Comparison of ENCODE assay signal across 1 cellular context in the genomic region with DNA sequence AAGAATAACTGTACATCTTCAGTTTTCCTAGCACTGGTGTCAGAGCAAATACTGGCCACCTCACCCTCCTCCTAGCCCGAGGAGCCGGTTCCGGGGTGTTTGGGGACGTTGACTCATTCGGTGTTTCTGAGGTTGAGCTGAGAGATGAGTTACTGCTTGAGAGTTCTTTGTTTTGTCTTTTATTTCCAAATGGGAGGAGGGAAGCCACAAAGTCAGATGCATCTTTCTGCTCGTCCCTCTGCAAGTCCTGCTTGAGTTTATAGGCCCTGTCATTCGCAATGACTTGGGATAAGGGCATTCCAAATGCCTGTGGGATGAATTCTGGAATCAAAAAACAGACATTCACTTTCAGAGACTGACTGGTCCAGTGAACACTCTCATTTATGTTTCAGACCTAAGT.
TF ChIP-seq lines count a peak whose summit lies in the region.

No MANE protein-coding gene starts in this region.

TF ChIP-seq in GM23338, 12 proteins besides CTCF, POLR2A, EP300 and RAD21 (continued from another document):
- TF ChIP-seq, protein P1, sequence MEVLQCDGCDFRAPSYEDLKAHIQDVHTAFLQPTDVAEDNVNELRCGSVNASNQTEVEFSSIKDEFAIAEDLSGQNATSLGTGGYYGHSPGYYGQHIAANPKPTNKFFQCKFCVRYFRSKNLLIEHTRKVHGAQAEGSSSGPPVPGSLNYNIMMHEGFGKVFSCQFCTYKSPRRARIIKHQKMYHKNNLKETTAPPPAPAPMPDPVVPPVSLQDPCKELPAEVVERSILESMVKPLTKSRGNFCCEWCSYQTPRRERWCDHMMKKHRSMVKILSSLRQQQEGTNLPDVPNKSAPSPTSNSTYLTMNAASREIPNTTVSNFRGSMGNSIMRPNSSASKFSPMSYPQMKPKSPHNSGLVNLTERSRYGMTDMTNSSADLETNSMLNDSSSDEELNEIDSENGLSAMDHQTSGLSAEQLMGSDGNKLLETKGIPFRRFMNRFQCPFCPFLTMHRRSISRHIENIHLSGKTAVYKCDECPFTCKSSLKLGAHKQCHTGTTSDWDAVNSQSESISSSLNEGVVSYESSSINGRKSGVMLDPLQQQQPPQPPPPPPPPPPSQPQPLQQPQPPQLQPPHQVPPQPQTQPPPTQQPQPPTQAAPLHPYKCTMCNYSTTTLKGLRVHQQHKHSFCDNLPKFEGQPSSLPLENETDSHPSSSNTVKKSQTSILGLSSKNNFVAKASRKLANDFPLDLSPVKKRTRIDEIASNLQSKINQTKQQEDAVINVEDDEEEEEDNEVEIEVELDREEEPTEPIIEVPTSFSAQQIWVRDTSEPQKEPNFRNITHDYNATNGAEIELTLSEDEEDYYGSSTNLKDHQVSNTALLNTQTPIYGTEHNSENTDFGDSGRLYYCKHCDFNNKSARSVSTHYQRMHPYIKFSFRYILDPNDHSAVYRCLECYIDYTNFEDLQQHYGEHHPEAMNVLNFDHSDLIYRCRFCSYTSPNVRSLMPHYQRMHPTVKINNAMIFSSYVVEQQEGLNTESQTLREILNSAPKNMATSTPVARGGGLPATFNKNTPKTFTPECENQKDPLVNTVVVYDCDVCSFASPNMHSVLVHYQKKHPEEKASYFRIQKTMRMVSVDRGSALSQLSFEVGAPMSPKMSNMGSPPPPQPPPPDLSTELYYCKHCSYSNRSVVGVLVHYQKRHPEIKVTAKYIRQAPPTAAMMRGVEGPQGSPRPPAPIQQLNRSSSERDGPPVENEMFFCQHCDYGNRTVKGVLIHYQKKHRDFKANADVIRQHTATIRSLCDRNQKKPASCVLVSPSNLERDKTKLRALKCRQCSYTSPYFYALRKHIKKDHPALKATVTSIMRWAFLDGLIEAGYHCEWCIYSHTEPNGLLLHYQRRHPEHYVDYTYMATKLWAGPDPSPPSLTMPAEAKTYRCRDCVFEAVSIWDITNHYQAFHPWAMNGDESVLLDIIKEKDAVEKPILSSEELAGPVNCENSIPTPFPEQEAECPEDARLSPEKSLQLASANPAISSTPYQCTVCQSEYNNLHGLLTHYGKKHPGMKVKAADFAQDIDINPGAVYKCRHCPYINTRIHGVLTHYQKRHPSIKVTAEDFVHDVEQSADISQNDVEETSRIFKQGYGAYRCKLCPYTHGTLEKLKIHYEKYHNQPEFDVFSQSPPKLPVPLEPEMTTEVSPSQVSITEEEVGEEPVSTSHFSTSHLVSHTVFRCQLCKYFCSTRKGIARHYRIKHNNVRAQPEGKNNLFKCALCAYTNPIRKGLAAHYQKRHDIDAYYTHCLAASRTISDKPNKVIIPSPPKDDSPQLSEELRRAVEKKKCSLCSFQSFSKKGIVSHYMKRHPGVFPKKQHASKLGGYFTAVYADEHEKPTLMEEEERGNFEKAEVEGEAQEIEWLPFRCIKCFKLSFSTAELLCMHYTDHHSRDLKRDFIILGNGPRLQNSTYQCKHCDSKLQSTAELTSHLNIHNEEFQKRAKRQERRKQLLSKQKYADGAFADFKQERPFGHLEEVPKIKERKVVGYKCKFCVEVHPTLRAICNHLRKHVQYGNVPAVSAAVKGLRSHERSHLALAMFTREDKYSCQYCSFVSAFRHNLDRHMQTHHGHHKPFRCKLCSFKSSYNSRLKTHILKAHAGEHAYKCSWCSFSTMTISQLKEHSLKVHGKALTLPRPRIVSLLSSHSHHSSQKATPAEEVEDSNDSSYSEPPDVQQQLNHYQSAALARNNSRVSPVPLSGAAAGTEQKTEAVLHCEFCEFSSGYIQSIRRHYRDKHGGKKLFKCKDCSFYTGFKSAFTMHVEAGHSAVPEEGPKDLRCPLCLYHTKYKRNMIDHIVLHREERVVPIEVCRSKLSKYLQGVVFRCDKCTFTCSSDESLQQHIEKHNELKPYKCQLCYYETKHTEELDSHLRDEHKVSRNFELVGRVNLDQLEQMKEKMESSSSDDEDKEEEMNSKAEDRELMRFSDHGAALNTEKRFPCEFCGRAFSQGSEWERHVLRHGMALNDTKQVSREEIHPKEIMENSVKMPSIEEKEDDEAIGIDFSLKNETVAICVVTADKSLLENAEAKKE (CRISPR knock-in tag; IDR thresholded peaks at IDR 0.05): no peak
- TF ChIP-seq, protein P2, sequence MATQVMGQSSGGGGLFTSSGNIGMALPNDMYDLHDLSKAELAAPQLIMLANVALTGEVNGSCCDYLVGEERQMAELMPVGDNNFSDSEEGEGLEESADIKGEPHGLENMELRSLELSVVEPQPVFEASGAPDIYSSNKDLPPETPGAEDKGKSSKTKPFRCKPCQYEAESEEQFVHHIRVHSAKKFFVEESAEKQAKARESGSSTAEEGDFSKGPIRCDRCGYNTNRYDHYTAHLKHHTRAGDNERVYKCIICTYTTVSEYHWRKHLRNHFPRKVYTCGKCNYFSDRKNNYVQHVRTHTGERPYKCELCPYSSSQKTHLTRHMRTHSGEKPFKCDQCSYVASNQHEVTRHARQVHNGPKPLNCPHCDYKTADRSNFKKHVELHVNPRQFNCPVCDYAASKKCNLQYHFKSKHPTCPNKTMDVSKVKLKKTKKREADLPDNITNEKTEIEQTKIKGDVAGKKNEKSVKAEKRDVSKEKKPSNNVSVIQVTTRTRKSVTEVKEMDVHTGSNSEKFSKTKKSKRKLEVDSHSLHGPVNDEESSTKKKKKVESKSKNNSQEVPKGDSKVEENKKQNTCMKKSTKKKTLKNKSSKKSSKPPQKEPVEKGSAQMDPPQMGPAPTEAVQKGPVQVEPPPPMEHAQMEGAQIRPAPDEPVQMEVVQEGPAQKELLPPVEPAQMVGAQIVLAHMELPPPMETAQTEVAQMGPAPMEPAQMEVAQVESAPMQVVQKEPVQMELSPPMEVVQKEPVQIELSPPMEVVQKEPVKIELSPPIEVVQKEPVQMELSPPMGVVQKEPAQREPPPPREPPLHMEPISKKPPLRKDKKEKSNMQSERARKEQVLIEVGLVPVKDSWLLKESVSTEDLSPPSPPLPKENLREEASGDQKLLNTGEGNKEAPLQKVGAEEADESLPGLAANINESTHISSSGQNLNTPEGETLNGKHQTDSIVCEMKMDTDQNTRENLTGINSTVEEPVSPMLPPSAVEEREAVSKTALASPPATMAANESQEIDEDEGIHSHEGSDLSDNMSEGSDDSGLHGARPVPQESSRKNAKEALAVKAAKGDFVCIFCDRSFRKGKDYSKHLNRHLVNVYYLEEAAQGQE (IDR thresholded peaks at IDR 0.05; ENCODE audit: unreplicated experiment): no peak
- TF ChIP-seq, protein P3, sequence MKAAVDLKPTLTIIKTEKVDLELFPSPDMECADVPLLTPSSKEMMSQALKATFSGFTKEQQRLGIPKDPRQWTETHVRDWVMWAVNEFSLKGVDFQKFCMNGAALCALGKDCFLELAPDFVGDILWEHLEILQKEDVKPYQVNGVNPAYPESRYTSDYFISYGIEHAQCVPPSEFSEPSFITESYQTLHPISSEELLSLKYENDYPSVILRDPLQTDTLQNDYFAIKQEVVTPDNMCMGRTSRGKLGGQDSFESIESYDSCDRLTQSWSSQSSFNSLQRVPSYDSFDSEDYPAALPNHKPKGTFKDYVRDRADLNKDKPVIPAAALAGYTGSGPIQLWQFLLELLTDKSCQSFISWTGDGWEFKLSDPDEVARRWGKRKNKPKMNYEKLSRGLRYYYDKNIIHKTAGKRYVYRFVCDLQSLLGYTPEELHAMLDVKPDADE (IDR thresholded peaks at IDR 0.05): no peak
